ENCODE assay signal across 22 cellular contexts in the genomic region with DNA sequence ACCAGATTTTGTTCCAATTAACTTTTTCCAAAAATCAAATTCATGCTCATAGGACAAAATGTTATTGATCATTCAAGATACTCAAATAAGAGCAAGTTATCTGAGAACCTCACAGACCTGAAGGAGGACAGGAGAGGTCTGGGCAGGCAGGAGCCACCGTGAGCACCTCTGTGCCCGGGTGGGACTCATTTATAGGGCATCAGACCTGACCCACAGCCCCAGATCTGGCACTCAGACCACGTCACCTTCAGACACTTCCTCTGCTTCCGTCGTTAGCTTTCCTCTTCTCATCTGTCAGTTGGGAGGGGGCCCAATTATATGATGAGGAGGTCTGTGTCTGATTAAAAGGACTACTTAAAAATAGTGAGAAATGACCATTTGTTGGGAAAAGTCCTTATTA.
A peak's percentile ranks its signal among the peaks of the same experiment; 100 is the strongest.
DNase-seq lines count a peak whose midpoint lies in the region; ATAC-seq, FAIRE-seq and TF ChIP-seq lines count a peak whose summit lies in the region.
"Had no signal": no experiment of that assay in that cellular context is flagged by ENCODE, and none has a peak within 500 bp of the region (broad histone marks: within the 10 kb centered on the region; RNA-seq: fewer than 3 reads in every experiment).

No MANE protein-coding gene starts in this region.

- no peak for TF ChIP-seq POLR2A in breast epithelium (IDR thresholded peaks at IDR 0.05)

- H3K4me3 ChIP-seq in pancreas: no peak overlapping the region
- no peak overlapping the region for H3K4me3 ChIP-seq in breast epithelium
- H3K4me3 ChIP-seq: GM12878 had no signal

- 96 to 97% methylated on average over 5 of the region's 5 CpGs for WGBS in pancreas, 2 donors

- no peaks in the 10 kb centered on the region for H3K4me1 ChIP-seq in pancreas
- no peaks in the 10 kb centered on the region for H3K4me1 ChIP-seq in breast epithelium
- H3K4me1 ChIP-seq: Caco-2 had no signal

- TF ChIP-seq CTCF in GM13977 (IDR thresholded peaks at IDR 0.05; ENCODE audit: extremely low read depth, insufficient read depth, missing control alignments) (no peak), pancreas (IDR thresholded peaks at IDR 0.05) (no peak), breast epithelium (IDR thresholded peaks at IDR 0.05) (no peak)

- no peaks in the 10 kb centered on the region for H3K27me3 Mint-ChIP-seq in activated T-cell treated with anti-CD3 and anti-CD28 coated beads, Interleukin-2, amount 50 U/mL, for 24 hours

- in situ Hi-C loops in GM13977 (cut with MboI; ENCODE audit: low pct_unique_long_range_greater_than_20kb, low sequenced_read_pairs, unreplicated experiment): no loop called here

- no peak overlapping the region for H3K27ac Mint-ChIP-seq in activated T-cell treated with anti-CD3 and anti-CD28 coated beads, Interleukin-2, amount 50 U/mL, for 24 hours
- H3K27ac Mint-ChIP-seq: CD8-positive, alpha-beta T cell had no signal

- intact Hi-C loops in pancreas (cut with DNase I): no loop called here
- intact Hi-C loops in breast epithelium (cut with DNase I; ENCODE audit: low total_unique reads): no loop called here

- H3K9me3 ChIP-seq in pancreas (no peaks in the 10 kb centered on the region), breast epithelium (peaks cover 0 to 4% of the 10 kb centered on the region in 2 donors)
- H3K9me3 ChIP-seq: Caco-2 had no signal

- DNase-seq in activated T-cell treated with anti-CD3 and anti-CD28 coated beads, Interleukin-2, amount 50 U/mL, for 24 hours: peak; percentile 5
- DNase-seq in activated T-cell treated with anti-CD3 and anti-CD28 coated beads, Interleukin-2, amount 50 U/mL, for 1 hour: no peak
- DNase-seq in GM13977 (ENCODE audit: low spot score): peak; percentile 9
- DNase-seq in mesenteric fat pad (ENCODE audit: low spot score): peak; percentile 33
- no peak for DNase-seq in pancreas
- DNase-seq in breast epithelium (ENCODE audit: low spot score in 2 of 2): no peak
- no peak for DNase-seq in AG08396 (ENCODE audit: low spot score)
- DNase-seq: C1 segment of cervical spinal cord, Caco-2, GOT3, HCEC 1CT, IMR-90, KG1, MM.1S, NCI-H2029, NCI-H2227 treated with DMSO at 0.1 percent for 48 hours, NCI-H69, RPMI8226, SHP77 had no signal

- no peak for ATAC-seq in pancreas
- ATAC-seq: CD8-positive, alpha-beta T cell; GM12878 had no signal

- H3K36me3 ChIP-seq in pancreas: no peaks in the 10 kb centered on the region
- no peaks in the 10 kb centered on the region for H3K36me3 ChIP-seq in breast epithelium

- H3K27me3 ChIP-seq in pancreas (no peaks in the 10 kb centered on the region), breast epithelium (no peaks in the 10 kb centered on the region)

- FAIRE-seq in pancreas (lab: Jason Lieb, UNC): no peak
- FAIRE-seq: G401.6, GM12878 had no signal

- peaks cover 71% of the 10 kb centered on the region for H3K36me3 Mint-ChIP-seq in activated T-cell treated with anti-CD3 and anti-CD28 coated beads, Interleukin-2, amount 50 U/mL, for 24 hours (ENCODE audit: low read depth)

- H3K27ac ChIP-seq in pancreas (no peak overlapping the region), breast epithelium (no peak overlapping the region)

- H3K4me3 Mint-ChIP-seq in activated T-cell treated with anti-CD3 and anti-CD28 coated beads, Interleukin-2, amount 50 U/mL, for 24 hours: no peak overlapping the region
- H3K4me3 Mint-ChIP-seq: CD8-positive, alpha-beta T cell had no signal

- H3K4me1 Mint-ChIP-seq in activated T-cell treated with anti-CD3 and anti-CD28 coated beads, Interleukin-2, amount 50 U/mL, for 24 hours (ENCODE audit: low read depth): peaks cover 7% of the 10 kb centered on the region

- H3K9me3 Mint-ChIP-seq in activated T-cell treated with anti-CD3 and anti-CD28 coated beads, Interleukin-2, amount 50 U/mL, for 24 hours: no peaks in the 10 kb centered on the region
- H3K9me3 Mint-ChIP-seq: CD8-positive, alpha-beta T cell had no signal

Comparison
In these comparisons a context has a peak if more than half of its experiments do, and no peak if none do; other contexts are left out.
1. DNase-seq: peak in activated T-cell treated with anti-CD3 and anti-CD28 coated beads, Interleukin-2, amount 50 U/mL, for 24 hours (single experiment), GM13977 (single experiment) and mesenteric fat pad (single experiment); none in activated T-cell treated with anti-CD3 and anti-CD28 coated beads, Interleukin-2, amount 50 U/mL, for 1 hour (single experiment), pancreas (0 of 6), breast epithelium (0 of 2) and AG08396 (single experiment).